In genomic region chr4:94126669-94127068, GRCh38 we compare ENCODE assay signal across 10 cellular contexts.
DNase-seq lines count a peak whose midpoint lies in the region; ATAC-seq, FAIRE-seq and TF ChIP-seq lines count a peak whose summit lies in the region.
"Had no signal": no experiment of that assay in that cellular context is flagged by ENCODE, and none has a peak within 500 bp of the region (broad histone marks: within the 10 kb centered on the region; RNA-seq: fewer than 3 reads in every experiment).

No MANE protein-coding gene starts in this region.

- H2AFZ ChIP-seq in GM23338: no peak overlapping the region

- H3K27ac ChIP-seq in GM23338 (ENCODE audit: low read depth): no peak overlapping the region
- H3K27ac ChIP-seq: dorsolateral prefrontal cortex had no signal

- no peak for FAIRE-seq in bronchial epithelial cell (lab: Jason Lieb, UNC)

- H4K20me1 ChIP-seq in GM23338 (replicated peaks; ENCODE audit: insufficient read depth): no peaks in the 10 kb centered on the region

- H3F3A ChIP-seq in GM23338 (replicated peaks; ENCODE audit: low read depth): no peaks in the 10 kb centered on the region

- H3K27ac Mint-ChIP-seq in GM23338 (no peak overlapping the region), progenitor cell of endocrine pancreas (no peak overlapping the region)

- DNase-seq in GM23338 (ENCODE audit: low spot score): peak; percentile 59
- peak; percentile 19 for DNase-seq in NCI-H69 (lab: John Stamatoyannopoulos, UW)
- DNase-seq in bronchial epithelial cell (ENCODE audit: low read depth): peak; percentile 20
- no peak for DNase-seq in progenitor cell of endocrine pancreas (ENCODE audit: low spot score, unreplicated experiment)
- no peak for DNase-seq in hepatic stellate cell (ENCODE audit: low spot score)
- no peak for DNase-seq in NCI-H510A treated with DMSO at 0.1 percent for 48 hours (lab: John Stamatoyannopoulos, UW)
- DNase-seq: dorsolateral prefrontal cortex; NK-92 treated with Interleukin-12 subunit alpha and Interleukin-12 subunit beta, amount 100 ng/mL, for 24 hours; T1000 had no signal

- H3K36me3 ChIP-seq in GM23338 (ENCODE audit: insufficient read depth): no peaks in the 10 kb centered on the region
- H3K36me3 ChIP-seq in bronchial epithelial cell (ENCODE audit: control insufficient read depth, insufficient read depth, low read length): no peaks in the 10 kb centered on the region

- H3K79me2 ChIP-seq in GM23338 (replicated peaks; ENCODE audit: insufficient read depth): no peaks in the 10 kb centered on the region

- H3K27me3 Mint-ChIP-seq in GM23338 (ENCODE audit: insufficient read depth, low read depth, poor library complexity) (peaks cover 3% of the 10 kb centered on the region), progenitor cell of endocrine pancreas (no peaks in the 10 kb centered on the region)

- H3K9me3 Mint-ChIP-seq in GM23338: no peaks in the 10 kb centered on the region
- H3K9me3 Mint-ChIP-seq in progenitor cell of endocrine pancreas (ENCODE audit: low read depth): no peaks in the 10 kb centered on the region

- TF ChIP-seq CTCF in GM23338 (conservative IDR thresholded peaks at IDR 0.05; ENCODE audit: low read depth in 2 of 2) (peak; percentile 66 to 72), bronchial epithelial cell (IDR thresholded peaks at IDR 0.05; ENCODE audit: insufficient read depth, low read length, severe bottlenecking) (no peak), progenitor cell of endocrine pancreas (IDR thresholded peaks at IDR 0.05; ENCODE audit: unreplicated experiment) (peak; percentile 42)

- ATAC-seq in GM23338 (peak; percentile 75), HG03432 (IDR thresholded peaks at IDR 0.05; ENCODE audit: unreplicated experiment) (no peak)

- H3K4me1 ChIP-seq in GM23338 (ENCODE audit: insufficient read depth): no peaks in the 10 kb centered on the region

- H3K4me3 Mint-ChIP-seq in GM23338 (no peak overlapping the region), progenitor cell of endocrine pancreas (ENCODE audit: low read depth) (no peak overlapping the region)

- no peak overlapping the region for H3K4me3 ChIP-seq in GM23338
- H3K4me3 ChIP-seq in bronchial epithelial cell (ENCODE audit: low read depth, low read length): no peak overlapping the region
- H3K4me3 ChIP-seq: dorsolateral prefrontal cortex had no signal

- H3K4me1 Mint-ChIP-seq in GM23338: no peaks in the 10 kb centered on the region; the same call in 2 of the 3 replicates
- peaks cover 9% of the 10 kb centered on the region for H3K4me1 Mint-ChIP-seq in progenitor cell of endocrine pancreas (ENCODE audit: low read depth)

- H3K36me3 Mint-ChIP-seq in GM23338 (ENCODE audit: low read depth) (no peaks in the 10 kb centered on the region), progenitor cell of endocrine pancreas (ENCODE audit: insufficient read depth) (no peaks in the 10 kb centered on the region)

- H3K27me3 ChIP-seq in GM23338 (ENCODE audit: insufficient read depth): no peaks in the 10 kb centered on the region
- no peaks in the 10 kb centered on the region for H3K27me3 ChIP-seq in bronchial epithelial cell (ENCODE audit: control insufficient read depth, insufficient read depth, low read length)

- H3K4me2 ChIP-seq in GM23338: no peak overlapping the region

- H3K9me2 ChIP-seq in GM23338 (ENCODE audit: insufficient read depth): no peaks in the 10 kb centered on the region

TF ChIP-seq in GM23338, 12 proteins besides CTCF, POLR2A, EP300 and RAD21:
- TF ChIP-seq STAT1 (IDR thresholded peaks at IDR 0.05; ENCODE audit: unreplicated experiment) (no peak), CREB1 (CRISPR knock-in tag; IDR thresholded peaks at IDR 0.05; ENCODE audit: low read depth) (no peak), POLR2AphosphoS5 (IDR thresholded peaks at IDR 0.05; ENCODE audit: low read depth) (no peak), ZNF462 (CRISPR knock-in tag; IDR thresholded peaks at IDR 0.05) (no peak), NANOG (IDR thresholded peaks at IDR 0.05; ENCODE audit: borderline replicate concordance) (no peak)
- TF ChIP-seq, protein P1, sequence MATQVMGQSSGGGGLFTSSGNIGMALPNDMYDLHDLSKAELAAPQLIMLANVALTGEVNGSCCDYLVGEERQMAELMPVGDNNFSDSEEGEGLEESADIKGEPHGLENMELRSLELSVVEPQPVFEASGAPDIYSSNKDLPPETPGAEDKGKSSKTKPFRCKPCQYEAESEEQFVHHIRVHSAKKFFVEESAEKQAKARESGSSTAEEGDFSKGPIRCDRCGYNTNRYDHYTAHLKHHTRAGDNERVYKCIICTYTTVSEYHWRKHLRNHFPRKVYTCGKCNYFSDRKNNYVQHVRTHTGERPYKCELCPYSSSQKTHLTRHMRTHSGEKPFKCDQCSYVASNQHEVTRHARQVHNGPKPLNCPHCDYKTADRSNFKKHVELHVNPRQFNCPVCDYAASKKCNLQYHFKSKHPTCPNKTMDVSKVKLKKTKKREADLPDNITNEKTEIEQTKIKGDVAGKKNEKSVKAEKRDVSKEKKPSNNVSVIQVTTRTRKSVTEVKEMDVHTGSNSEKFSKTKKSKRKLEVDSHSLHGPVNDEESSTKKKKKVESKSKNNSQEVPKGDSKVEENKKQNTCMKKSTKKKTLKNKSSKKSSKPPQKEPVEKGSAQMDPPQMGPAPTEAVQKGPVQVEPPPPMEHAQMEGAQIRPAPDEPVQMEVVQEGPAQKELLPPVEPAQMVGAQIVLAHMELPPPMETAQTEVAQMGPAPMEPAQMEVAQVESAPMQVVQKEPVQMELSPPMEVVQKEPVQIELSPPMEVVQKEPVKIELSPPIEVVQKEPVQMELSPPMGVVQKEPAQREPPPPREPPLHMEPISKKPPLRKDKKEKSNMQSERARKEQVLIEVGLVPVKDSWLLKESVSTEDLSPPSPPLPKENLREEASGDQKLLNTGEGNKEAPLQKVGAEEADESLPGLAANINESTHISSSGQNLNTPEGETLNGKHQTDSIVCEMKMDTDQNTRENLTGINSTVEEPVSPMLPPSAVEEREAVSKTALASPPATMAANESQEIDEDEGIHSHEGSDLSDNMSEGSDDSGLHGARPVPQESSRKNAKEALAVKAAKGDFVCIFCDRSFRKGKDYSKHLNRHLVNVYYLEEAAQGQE (IDR thresholded peaks at IDR 0.05; ENCODE audit: unreplicated experiment): no peak
TF ChIP-seq in GM23338: peak in this region for 0.

Comparison
In these comparisons a context has a peak if more than half of its experiments do, and no peak if none do; other contexts are left out.
1. DNase-seq: peak in GM23338 (single experiment), NCI-H69 (single experiment) and bronchial epithelial cell (single experiment); none in progenitor cell of endocrine pancreas (single experiment), hepatic stellate cell (single experiment) and NCI-H510A treated with DMSO at 0.1 percent for 48 hours (single experiment).